In the genomic region with DNA sequence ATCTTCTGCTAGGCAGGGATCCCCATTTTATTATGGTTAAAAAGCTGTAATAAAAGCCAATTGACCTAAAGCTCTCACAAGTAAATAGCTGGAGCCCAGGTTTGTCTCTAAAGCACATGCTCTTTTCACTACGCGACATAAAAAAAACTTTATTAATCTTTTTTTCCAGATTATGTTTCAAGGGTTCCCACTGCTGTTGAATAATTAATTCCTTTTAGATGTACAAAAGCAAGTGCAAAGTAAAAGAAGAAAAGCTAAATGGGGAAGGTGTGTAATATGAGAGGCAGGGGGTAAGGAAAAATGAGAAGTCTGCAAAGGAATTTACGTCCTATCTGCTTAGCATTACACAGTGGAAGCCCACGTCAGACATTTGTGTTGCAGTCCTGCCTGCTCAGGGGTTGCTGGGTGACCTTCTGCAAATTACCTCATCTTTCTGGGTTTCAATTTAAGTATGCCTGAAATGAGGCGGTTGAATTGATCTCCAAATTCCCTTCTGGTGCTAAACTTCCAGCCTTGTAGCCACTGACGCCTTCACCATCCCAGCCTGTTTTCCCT, we compare ENCODE assay signal across 8 cellular contexts. TPM values are rescaled to one million over a fixed set of nuclear protein-coding genes. Genes with fewer than 3 reads are reported as not detected.
DNase-seq lines count a peak whose midpoint lies in the region; ATAC-seq and TF ChIP-seq lines count a peak whose summit lies in the region.

No MANE protein-coding gene starts in this region.

- peaks cover 3 to 12% (median 4%) of the 10 kb centered on the region in 3 donors for H3K36me3 Mint-ChIP-seq in immature natural killer cell

- no peaks in the 10 kb centered on the region for H3K27me3 ChIP-seq in body of pancreas

- no peaks in the 10 kb centered on the region for H3K36me3 ChIP-seq in body of pancreas (replicated peaks in 1 of 2; ENCODE audit: insufficient read depth in 1 of 2, low read depth in 2 of 2)

- no peaks in the 10 kb centered on the region for H3K9me3 ChIP-seq in body of pancreas

- H3K9me3 Mint-ChIP-seq in immature natural killer cell, result no peaks in the 10 kb centered on the region

- peak overlapping the region; percentile 9 to 24 for H3K4me3 ChIP-seq in body of pancreas

- CTCF ChIA-PET in RWPE1 (lab: Yijun Ruan, JAX), result interaction anchor here (0.6 kb wide), 1 partner anchor 175 kb away, joined by 4 read pairs; no protein-coding TSS in a partner anchor

- H3K4me1 Mint-ChIP-seq in immature natural killer cell, result peaks cover 61 to 72% of the 10 kb centered on the region in 2 donors

- peaks cover 19 to 30% (median 22%) of the 10 kb centered on the region in 3 donors for H3K27me3 Mint-ChIP-seq in immature natural killer cell (ENCODE audit: low read depth in 3 of 3)

- peak; percentile 63 for DNase-seq in Ammon's horn (ENCODE audit: low spot score)
- DNase-seq in RWPE1 (ENCODE audit: low spot score), result peak; percentile 48
- DNase-seq in body of pancreas, result peak; percentile 68 to 89 (median 72)
- no peak for DNase-seq in immature natural killer cell
- DNase-seq in stimulated activated CD4-positive, alpha-beta T cell treated with anti-CD3 and anti-CD28 coated beads, Interleukin-15, amount 100 ng/mL, for 24 hours, result peak; percentile 64
- DNase-seq in NCI-H526 treated with DMSO at 0.1 percent for 48 hours (lab: John Stamatoyannopoulos, UW), result no peak

- no peak for TF ChIP-seq CTCF in RWPE1 (conservative IDR thresholded peaks at IDR 0.05; ENCODE audit: low read depth)
- peak in 1 of 7 experiments; percentile 4 for TF ChIP-seq CTCF in body of pancreas (IDR thresholded peaks at IDR 0.05)

- peak overlapping the region; percentile 94 to 100 (median 99) for H3K4me3 Mint-ChIP-seq in immature natural killer cell

- POLR2A ChIA-PET in RWPE1 (lab: Yijun Ruan, JAX; ENCODE audit: low non-redundant PET), result interaction anchor here (0.7 to 1.5 kb wide), 6 partner anchors 9 to 125 kb away, joined by 3 to 7 read pairs (median 4); no protein-coding TSS in a partner anchor

- peak overlapping the region; percentile 94 for H3K27ac ChIP-seq in RWPE1
- peak overlapping the region; percentile 96 to 99 (median 98) for H3K27ac ChIP-seq in body of pancreas

- TF ChIP-seq POLR2A in body of pancreas (IDR thresholded peaks at IDR 0.05), result no peak

- ATAC-seq in GM19023 (IDR thresholded peaks at IDR 0.05; ENCODE audit: unreplicated experiment), result peak; percentile 34
- peak; percentile 30 for ATAC-seq in HG03175 (IDR thresholded peaks at IDR 0.05; ENCODE audit: unreplicated experiment)
- ATAC-seq in body of pancreas, result peak; percentile 65

- WGBS in body of pancreas, 2 donors, result 4 to 7% methylated on average over 6 of the region's 6 CpGs

- H3K27ac Mint-ChIP-seq in immature natural killer cell, result peak overlapping the region; percentile 95 to 100 (median 98)

- H3K4me1 ChIP-seq in body of pancreas, result peaks cover 31% of the 10 kb centered on the region

- intact Hi-C loops in body of pancreas (cut with DNase I), result no loop called here

RNA-seq across cellular contexts. Expression of gene NABP1, which starts 0.8 kb away (rescaled TPM):
- total RNA-seq in body of pancreas, result 10 to 100 TPM; 10.9 to 39.2 TPM
- polyA plus RNA-seq in immature natural killer cell, result 10 to 100 TPM in 1 of 3 donors, 1 to 10 TPM in 2; 4.1 to 11.9 (median 7.6) TPM

Comparison
In these comparisons a context has a peak if more than half of its experiments do, and no peak if none do; other contexts are left out.
1. DNase-seq: peak in Ammon's horn (single experiment), RWPE1 (single experiment), body of pancreas (4 of 4) and stimulated activated CD4-positive, alpha-beta T cell treated with anti-CD3 and anti-CD28 coated beads, Interleukin-15, amount 100 ng/mL, for 24 hours (single experiment); none in immature natural killer cell (0 of 3) and NCI-H526 treated with DMSO at 0.1 percent for 48 hours (single experiment).
2. Peak in every context shown above with its lines, with median percentiles within 50 percentile points of each other: ATAC-seq.